In the genomic region with DNA sequence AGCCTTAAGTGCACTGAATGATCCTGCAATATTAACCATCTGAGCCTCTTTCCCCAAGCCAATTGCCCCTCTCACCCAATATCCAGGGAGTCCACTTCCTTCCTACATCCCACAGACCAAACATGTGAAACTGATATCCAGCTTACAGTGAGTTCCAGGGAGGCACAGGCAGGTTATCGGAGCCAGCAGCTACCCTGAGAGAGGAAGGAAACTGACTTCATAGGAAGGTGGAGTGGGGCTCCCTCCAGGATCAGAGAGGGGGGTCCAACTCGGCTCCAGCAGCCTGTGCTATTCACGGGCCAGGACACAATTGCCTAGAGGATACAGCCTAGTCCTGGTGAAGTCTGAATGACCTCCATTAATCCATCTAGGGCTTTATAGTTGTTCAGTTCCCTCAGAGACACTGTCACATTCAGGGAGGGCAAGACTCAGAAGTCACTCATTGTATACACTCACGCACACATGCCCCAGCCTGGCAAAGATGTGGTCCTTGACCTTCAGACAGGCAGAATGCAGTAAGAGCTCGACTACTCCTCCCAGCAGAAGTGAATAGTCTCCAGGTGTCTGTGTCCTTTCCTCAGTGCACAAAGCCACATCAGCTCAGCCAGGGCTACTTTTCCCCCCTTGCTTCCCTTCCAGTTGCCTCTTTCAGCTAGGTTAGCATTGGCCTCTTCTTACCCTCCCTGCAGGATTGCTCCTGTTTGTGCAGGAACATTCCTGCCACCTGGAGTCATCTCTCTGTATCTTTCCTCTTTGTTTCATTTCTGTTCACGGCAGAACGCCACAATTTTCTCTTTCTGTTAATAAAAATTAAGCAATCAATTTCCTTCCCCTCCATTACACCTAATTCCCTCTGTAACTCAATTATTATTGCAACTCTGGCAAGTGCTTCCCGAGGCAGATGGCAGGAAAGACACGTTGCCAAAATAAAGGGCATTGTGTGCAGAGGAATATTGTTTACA, we compare ENCODE assay signal across 1 cellular context.
TF ChIP-seq lines count a peak whose summit lies in the region.

No MANE protein-coding gene starts in this region.

TF ChIP-seq in IMR-90, 13 proteins besides CTCF, POLR2A, EP300 and RAD21:
- TF ChIP-seq RCOR1 (IDR thresholded peaks at IDR 0.05; ENCODE audit: insufficient replicate concordance, low read length) (no peak), CEBPB (IDR thresholded peaks at IDR 0.05; ENCODE audit: low read depth, low read length) (no peak), MXI1 (IDR thresholded peaks at IDR 0.05; ENCODE audit: borderline replicate concordance, low read depth, low read length) (no peak), MAZ (IDR thresholded peaks at IDR 0.05; ENCODE audit: borderline replicate concordance, low read depth, low read length) (no peak), SMC3 (IDR thresholded peaks at IDR 0.05; ENCODE audit: low read depth, low read length) (no peak), RFX5 (IDR thresholded peaks at IDR 0.05; ENCODE audit: low read depth, low read length) (no peak), CHD1 (IDR thresholded peaks at IDR 0.05; ENCODE audit: low read depth, low read length) (no peak), BHLHE40 (IDR thresholded peaks at IDR 0.05; ENCODE audit: low read depth, low read length) (no peak)
- TF ChIP-seq, protein P1, sequence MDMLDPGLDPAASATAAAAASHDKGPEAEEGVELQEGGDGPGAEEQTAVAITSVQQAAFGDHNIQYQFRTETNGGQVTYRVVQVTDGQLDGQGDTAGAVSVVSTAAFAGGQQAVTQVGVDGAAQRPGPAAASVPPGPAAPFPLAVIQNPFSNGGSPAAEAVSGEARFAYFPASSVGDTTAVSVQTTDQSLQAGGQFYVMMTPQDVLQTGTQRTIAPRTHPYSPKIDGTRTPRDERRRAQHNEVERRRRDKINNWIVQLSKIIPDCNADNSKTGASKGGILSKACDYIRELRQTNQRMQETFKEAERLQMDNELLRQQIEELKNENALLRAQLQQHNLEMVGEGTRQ (IDR thresholded peaks at IDR 0.05; ENCODE audit: low read depth, low read length), result no peak
